18 cellular contexts compared by ENCODE assay signal in the genomic region with DNA sequence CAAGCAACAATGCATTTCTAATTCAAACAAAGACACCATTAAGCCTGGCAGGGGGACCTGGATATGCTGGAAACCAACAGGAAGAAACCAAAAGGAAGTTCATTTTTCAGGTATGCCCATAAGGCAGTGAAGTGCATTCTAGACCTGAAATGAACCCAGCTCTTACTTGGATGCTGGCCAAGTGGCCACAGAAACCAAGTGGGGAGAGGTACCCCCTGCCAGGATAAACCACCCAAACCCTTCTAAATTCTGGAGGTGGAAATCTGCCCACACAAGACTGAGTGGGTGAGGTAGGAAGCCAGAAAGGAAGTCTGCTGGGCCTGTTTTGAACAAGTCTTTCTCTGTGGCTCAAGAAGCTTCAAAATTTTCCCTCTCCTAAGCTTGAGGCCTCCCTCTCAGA. TPM values are rescaled to one million over a fixed set of nuclear protein-coding genes. Genes with fewer than 3 reads are reported as not detected.
DNase-seq lines count a peak whose midpoint lies in the region; FAIRE-seq and TF ChIP-seq lines count a peak whose summit lies in the region.
"Had no signal": no experiment of that assay in that cellular context is flagged by ENCODE, and none has a peak within 500 bp of the region (broad histone marks: within the 10 kb centered on the region; RNA-seq: fewer than 3 reads in every experiment).

No MANE protein-coding gene starts in this region.

- H3K4me3 ChIP-seq in Karpas-422 (ENCODE audit: low read length), result no peak overlapping the region
- no peak overlapping the region for H3K4me3 ChIP-seq in kidney (ENCODE audit: low read length in 2 of 2)

- H3K36me3 ChIP-seq in Karpas-422 (ENCODE audit: insufficient read depth, low read length) (no peaks in the 10 kb centered on the region; the same call in 1 of the 2 replicates), kidney (ENCODE audit: control insufficient read depth in 1 of 2, insufficient read depth in 2 of 2, low read length in 2 of 2) (no peaks in the 10 kb centered on the region)

- peaks cover 4% of the 10 kb centered on the region for H3K9me3 Mint-ChIP-seq in Calu3 (ENCODE audit: low read depth, unreplicated experiment)
- H3K9me3 Mint-ChIP-seq: CD4-positive, alpha-beta T cell; HFFc6 had no signal

- intact Hi-C loops in Calu3 (cut with micrococcal nuclease; ENCODE audit: unreplicated experiment), result no loop called here
- intact Hi-C loops in kidney (cut with DNase I), result no loop called here

- no peak overlapping the region for H3K27ac Mint-ChIP-seq in Calu3 (ENCODE audit: unreplicated experiment)
- H3K27ac Mint-ChIP-seq: CD4-positive, alpha-beta T cell; HFFc6 had no signal

- H3K4me1 ChIP-seq in Karpas-422 (ENCODE audit: low read length), result peaks cover 29% of the 10 kb centered on the region
- no peaks in the 10 kb centered on the region for H3K4me1 ChIP-seq in kidney (ENCODE audit: control insufficient read depth in 1 of 2, insufficient read depth in 1 of 2, low read depth in 1 of 2, low read length in 2 of 2)

- H3K9me2 ChIP-seq in Karpas-422 (replicated peaks; ENCODE audit: insufficient read depth, low read length), result no peaks in the 10 kb centered on the region

- no peak overlapping the region for H3K9ac ChIP-seq in Karpas-422 (ENCODE audit: low read length)
- H3K9ac ChIP-seq in kidney (ENCODE audit: low read length in 2 of 2), result no peak overlapping the region

- H2AFZ ChIP-seq in Karpas-422 (ENCODE audit: low read length), result peak overlapping the region; percentile 47; the same call in 1 of the 2 replicates

- CTCF ChIA-PET in Calu3 (lab: Charles Lee), result no interaction called here

- FAIRE-seq in kidney (lab: Jason Lieb, UNC), result no peak
- FAIRE-seq: G401.6 had no signal

- BruUV-seq in Calu3 (replicated peaks; lab: Mats Ljungman, UMichigan), result no TSS peak

- no peaks in the 10 kb centered on the region for H4K20me1 ChIP-seq in Karpas-422 (ENCODE audit: insufficient read depth, low read depth, low read length)

- H3K36me3 Mint-ChIP-seq in Calu3 (ENCODE audit: insufficient read depth, unreplicated experiment), result no peaks in the 10 kb centered on the region

- peaks cover 8% of the 10 kb centered on the region for H3K4me1 Mint-ChIP-seq in Calu3 (ENCODE audit: low read depth, unreplicated experiment)

- H3K9me3 ChIP-seq in Karpas-422 (ENCODE audit: low read length) (no peaks in the 10 kb centered on the region), kidney (ENCODE audit: control insufficient read depth in 1 of 2, low read length in 2 of 2) (no peaks in the 10 kb centered on the region)

- H3K4me3 Mint-ChIP-seq in Calu3 (ENCODE audit: low read depth, unreplicated experiment), result no peak overlapping the region
- H3K4me3 Mint-ChIP-seq: CD4-positive, alpha-beta T cell; HFFc6 had no signal

- peaks cover 9% of the 10 kb centered on the region for H3K27me3 Mint-ChIP-seq in Calu3 (ENCODE audit: unreplicated experiment)

- no peaks in the 10 kb centered on the region for H3K79me2 ChIP-seq in Karpas-422 (ENCODE audit: low read length)

- no peak overlapping the region for H3K4me2 ChIP-seq in Karpas-422 (ENCODE audit: low read depth, low read length, poor library complexity, severe bottlenecking)

- H3K27me3 ChIP-seq in Karpas-422 (ENCODE audit: low read length), result no peaks in the 10 kb centered on the region

- H3K27ac ChIP-seq in Karpas-422 (ENCODE audit: low read length) (no peak overlapping the region), kidney (ENCODE audit: low read depth in 2 of 2, low read length in 2 of 2) (no peak overlapping the region)

- TF ChIP-seq CTCF in Calu3 (IDR thresholded peaks at IDR 0.05; ENCODE audit: unreplicated experiment) (no peak), kidney (IDR thresholded peaks at IDR 0.05; ENCODE audit: borderline replicate concordance, extremely low read depth, insufficient read depth) (no peak)

- DNase-seq in Calu3, result peak; percentile 26
- DNase-seq in Karpas-422, result no peak
- DNase-seq in RPMI8226, result peak; percentile 65
- DNase-seq in renal cortical epithelial cell (ENCODE audit: low read depth), result peak; percentile 9
- DNase-seq in kidney, result no peak
- DNase-seq in putamen (ENCODE audit: low spot score), result no peak
- no peak for DNase-seq in effector CD8-positive, alpha-beta T cell (lab: John Stamatoyannopoulos, UW)
- no peak for DNase-seq in AG20443 (ENCODE audit: low spot score)
- DNase-seq: 8988T; C1 segment of cervical spinal cord; CD4-positive, alpha-beta T cell; DMS79; EL; HCEC 1CT; HFFc6 had no signal

RNA-seq across cellular contexts. Expression of a gene that starts 2.6 kb away (rescaled TPM):
- not detected in 2 replicates for total RNA-seq in Calu3 (2022)
- 0.43 and 2.0 TPM in 2 replicates for total RNA-seq in Karpas-422 (2014; rRNA removed; shearing (Covaris generic); ENCODE audit: low replicate concordance)
- not detected in 2 replicates for total RNA-seq in renal cortical epithelial cell
- 0.19 TPM for total RNA-seq in kidney
- polyA plus RNA-seq in kidney (ENCODE audit: insufficient read depth, low read depth, low replicate concordance), result not detected
- total RNA-seq: CD4-positive, alpha-beta T cell; H4; HFFc6; HT1080 had no signal

RNA-seq across cellular contexts. Expression of a gene that starts 19.0 kb away (rescaled TPM):
- total RNA-seq in Calu3 (2022), result not detected in 2 replicates
- total RNA-seq in Karpas-422 (2014; rRNA removed; shearing (Covaris generic); ENCODE audit: low replicate concordance), result 109 and 232 TPM in 2 replicates
- total RNA-seq in renal cortical epithelial cell, result not detected in 2 replicates
- 5.7 TPM for total RNA-seq in kidney
- polyA plus RNA-seq in kidney (ENCODE audit: insufficient read depth, low read depth, low replicate concordance), result not detected
- total RNA-seq: H4, HFFc6, HT1080 had no signal

Comparison
In these comparisons a context has a peak if more than half of its experiments do, and no peak if none do; other contexts are left out.
1. DNase-seq: peak in Calu3 (single experiment), RPMI8226 (single experiment) and renal cortical epithelial cell (single experiment); none in Karpas-422 (single experiment), kidney (single experiment), putamen (single experiment), effector CD8-positive, alpha-beta T cell (single experiment) and AG20443 (single experiment).
2. RNA of a gene that starts 19.0 kb away (total RNA-seq): 109 to 232 TPM in Karpas-422; 5.7 TPM in kidney (single experiment), not detected in Calu3 and not detected in renal cortical epithelial cell; every median in the first group is over 10 times any median in the second.